27 cellular contexts compared by ENCODE assay signal in the genomic region with DNA sequence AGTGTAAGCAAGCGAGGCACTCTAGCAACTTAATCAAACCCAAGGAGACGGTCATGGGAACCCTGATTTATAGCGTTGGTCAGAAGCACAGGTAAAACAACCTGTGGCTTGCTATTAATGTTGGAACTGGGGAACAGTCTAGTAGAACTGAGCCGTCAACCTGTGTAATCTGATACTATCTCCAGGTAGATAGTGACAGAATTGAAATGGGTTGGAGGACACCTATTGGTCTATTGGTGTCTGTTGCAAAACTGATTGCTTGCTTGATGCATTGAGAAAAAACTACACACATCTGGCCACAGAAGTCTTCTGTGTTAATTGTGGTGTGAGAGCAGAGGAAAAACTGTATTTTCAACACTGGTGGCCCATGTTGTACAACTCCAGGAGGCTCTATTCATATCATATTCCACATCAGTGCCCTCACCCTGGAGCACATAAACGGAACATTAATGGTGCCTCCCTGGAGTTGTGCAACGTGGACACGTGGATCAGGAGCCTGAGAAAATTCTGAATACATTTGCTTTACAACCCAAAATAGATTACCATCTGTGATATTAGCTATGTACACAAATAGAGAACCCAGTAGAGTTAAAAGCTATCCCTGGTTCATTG.
DNase-seq lines count a peak whose midpoint lies in the region; ATAC-seq, FAIRE-seq and TF ChIP-seq lines count a peak whose summit lies in the region.
"Had no signal": no experiment of that assay in that cellular context is flagged by ENCODE, and none has a peak within 500 bp of the region (broad histone marks: within the 10 kb centered on the region; RNA-seq: fewer than 3 reads in every experiment).

No MANE protein-coding gene starts in this region.

- no peaks in the 10 kb centered on the region for H3K36me3 ChIP-seq in pancreas
- H3K36me3 ChIP-seq: BE2C, SJCRH30 had no signal

- peak in 2 of 3 experiments; percentile 4 to 12 for DNase-seq in NCI-H1417 (lab: John Stamatoyannopoulos, UW)
- no peak for DNase-seq in NCI-H1417 treated with DMSO at 0.1 percent for 48 hours (lab: John Stamatoyannopoulos, UW)
- DNase-seq in NCI-H2171 (lab: John Stamatoyannopoulos, UW): peak; percentile 8
- DNase-seq in WTC11 (ENCODE audit: low spot score): no peak
- no peak for DNase-seq in pancreas
- DNase-seq in G401 (ENCODE audit: low spot score): no peak
- no peak for DNase-seq in effector memory CD8-positive, alpha-beta T cell
- DNase-seq: BE2C; CD8-positive, alpha-beta memory T cell; DMS79 treated with DMSO at 0.1 percent for 48 hours; H9; MV-4-11; NCI-H1105; NCI-H187; NCI-H2081 treated with DMSO at 0.1 percent for 48 hours; NCI-H226; NCI-H510A; NCI-H774; PC-9; SJCRH30 had no signal

- no peak for TF ChIP-seq CTCF in WTC11 (IDR thresholded peaks at IDR 0.05)
- TF ChIP-seq CTCF in pancreas (IDR thresholded peaks at IDR 0.05): no peak

- POLR2A ChIA-PET in WTC11 (lab: Charles Lee): no interaction called here

- H3K9me3 ChIP-seq in pancreas: no peaks in the 10 kb centered on the region
- H3K9me3 ChIP-seq: BE2C, SJCRH30 had no signal

- H3K4me3 Mint-ChIP-seq in WTC11: no peak overlapping the region
- H3K4me3 Mint-ChIP-seq in effector memory CD8-positive, alpha-beta T cell: no peak overlapping the region
- H3K4me3 Mint-ChIP-seq: CD14-positive monocyte; CD8-positive, alpha-beta memory T cell; H9 had no signal

- no peaks in the 10 kb centered on the region for H3K36me3 Mint-ChIP-seq in WTC11
- no peaks in the 10 kb centered on the region for H3K36me3 Mint-ChIP-seq in effector memory CD8-positive, alpha-beta T cell (ENCODE audit: insufficient read depth)
- H3K36me3 Mint-ChIP-seq: CD14-positive monocyte had no signal

- no peak overlapping the region for H3K27ac ChIP-seq in pancreas
- H3K27ac ChIP-seq: 22Rv1, PC-9, SJCRH30 had no signal

- 54 to 67% methylated on average over 7 of the region's 7 CpGs for WGBS in pancreas, 2 donors

- no peaks in the 10 kb centered on the region for H3K4me1 ChIP-seq in pancreas
- H3K4me1 ChIP-seq: BE2C, SJCRH30 had no signal

- no peaks in the 10 kb centered on the region for H3K27me3 ChIP-seq in pancreas
- H3K27me3 ChIP-seq: BE2C had no signal

- H3K4me3 ChIP-seq in pancreas: no peak overlapping the region
- H3K4me3 ChIP-seq: K562, PC-9, SJCRH30 had no signal

- peaks cover under 1% of the 10 kb centered on the region for H3K9me3 Mint-ChIP-seq in WTC11
- no peaks in the 10 kb centered on the region for H3K9me3 Mint-ChIP-seq in effector memory CD8-positive, alpha-beta T cell
- H3K9me3 Mint-ChIP-seq: H9 had no signal

- CTCF ChIA-PET in WTC11 (lab: Charles Lee): interaction anchor here (1.0 kb wide), 1 partner anchor 171 kb away, joined by 5 read pairs; no protein-coding TSS in a partner anchor

- in situ Hi-C loops in G401 (cut with HindIII; ENCODE audit: low sequenced_read_pairs): no loop called here

- peak; percentile 88 for ATAC-seq in WTC11
- ATAC-seq in pancreas: peak in 3 of 4 donors; percentile 26 to 86 (median 78)
- no peak for ATAC-seq in effector memory CD8-positive, alpha-beta T cell (replicated peaks)
- ATAC-seq: K562, Right ventricle myocardium inferior, SK-N-SH treated with all-trans-retinoic acid at 6 μM for 48 hours had no signal

- FAIRE-seq in pancreas (lab: Jason Lieb, UNC): no peak
- FAIRE-seq: GM12892, HTR-8/SVneo, K562 had no signal

- no peaks in the 10 kb centered on the region for H3K27me3 Mint-ChIP-seq in WTC11 (ENCODE audit: low read depth)
- H3K27me3 Mint-ChIP-seq in effector memory CD8-positive, alpha-beta T cell: no peaks in the 10 kb centered on the region

- intact Hi-C loops in pancreas (cut with DNase I): no loop called here

- peaks cover 12% of the 10 kb centered on the region for H3K4me1 Mint-ChIP-seq in WTC11
- no peaks in the 10 kb centered on the region for H3K4me1 Mint-ChIP-seq in effector memory CD8-positive, alpha-beta T cell (ENCODE audit: low read depth in 2 of 2)
- H3K4me1 Mint-ChIP-seq: CD14-positive monocyte; CD8-positive, alpha-beta memory T cell; H9 had no signal

- H3K27ac Mint-ChIP-seq in WTC11: no peak overlapping the region
- no peak overlapping the region for H3K27ac Mint-ChIP-seq in effector memory CD8-positive, alpha-beta T cell
- H3K27ac Mint-ChIP-seq: CD14-positive monocyte; CD8-positive, alpha-beta memory T cell; H9 had no signal

TF ChIP-seq in WTC11, 78 proteins besides CTCF, POLR2A, EP300 and RAD21:
- TF ChIP-seq SP1 (CRISPR knock-in tag; conservative IDR thresholded peaks at IDR 0.05) (no peak), TP53 (CRISPR knock-in tag; IDR thresholded peaks at IDR 0.05) (no peak), TEAD4 (CRISPR knock-in tag; IDR thresholded peaks at IDR 0.05) (no peak), CREM (CRISPR knock-in tag; IDR thresholded peaks at IDR 0.05) (no peak)
- TF ChIP-seq, protein P1, sequence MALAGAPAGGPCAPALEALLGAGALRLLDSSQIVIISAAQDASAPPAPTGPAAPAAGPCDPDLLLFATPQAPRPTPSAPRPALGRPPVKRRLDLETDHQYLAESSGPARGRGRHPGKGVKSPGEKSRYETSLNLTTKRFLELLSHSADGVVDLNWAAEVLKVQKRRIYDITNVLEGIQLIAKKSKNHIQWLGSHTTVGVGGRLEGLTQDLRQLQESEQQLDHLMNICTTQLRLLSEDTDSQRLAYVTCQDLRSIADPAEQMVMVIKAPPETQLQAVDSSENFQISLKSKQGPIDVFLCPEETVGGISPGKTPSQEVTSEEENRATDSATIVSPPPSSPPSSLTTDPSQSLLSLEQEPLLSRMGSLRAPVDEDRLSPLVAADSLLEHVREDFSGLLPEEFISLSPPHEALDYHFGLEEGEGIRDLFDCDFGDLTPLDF (CRISPR knock-in tag; IDR thresholded peaks at IDR 0.05): no peak
- TF ChIP-seq, protein P2, sequence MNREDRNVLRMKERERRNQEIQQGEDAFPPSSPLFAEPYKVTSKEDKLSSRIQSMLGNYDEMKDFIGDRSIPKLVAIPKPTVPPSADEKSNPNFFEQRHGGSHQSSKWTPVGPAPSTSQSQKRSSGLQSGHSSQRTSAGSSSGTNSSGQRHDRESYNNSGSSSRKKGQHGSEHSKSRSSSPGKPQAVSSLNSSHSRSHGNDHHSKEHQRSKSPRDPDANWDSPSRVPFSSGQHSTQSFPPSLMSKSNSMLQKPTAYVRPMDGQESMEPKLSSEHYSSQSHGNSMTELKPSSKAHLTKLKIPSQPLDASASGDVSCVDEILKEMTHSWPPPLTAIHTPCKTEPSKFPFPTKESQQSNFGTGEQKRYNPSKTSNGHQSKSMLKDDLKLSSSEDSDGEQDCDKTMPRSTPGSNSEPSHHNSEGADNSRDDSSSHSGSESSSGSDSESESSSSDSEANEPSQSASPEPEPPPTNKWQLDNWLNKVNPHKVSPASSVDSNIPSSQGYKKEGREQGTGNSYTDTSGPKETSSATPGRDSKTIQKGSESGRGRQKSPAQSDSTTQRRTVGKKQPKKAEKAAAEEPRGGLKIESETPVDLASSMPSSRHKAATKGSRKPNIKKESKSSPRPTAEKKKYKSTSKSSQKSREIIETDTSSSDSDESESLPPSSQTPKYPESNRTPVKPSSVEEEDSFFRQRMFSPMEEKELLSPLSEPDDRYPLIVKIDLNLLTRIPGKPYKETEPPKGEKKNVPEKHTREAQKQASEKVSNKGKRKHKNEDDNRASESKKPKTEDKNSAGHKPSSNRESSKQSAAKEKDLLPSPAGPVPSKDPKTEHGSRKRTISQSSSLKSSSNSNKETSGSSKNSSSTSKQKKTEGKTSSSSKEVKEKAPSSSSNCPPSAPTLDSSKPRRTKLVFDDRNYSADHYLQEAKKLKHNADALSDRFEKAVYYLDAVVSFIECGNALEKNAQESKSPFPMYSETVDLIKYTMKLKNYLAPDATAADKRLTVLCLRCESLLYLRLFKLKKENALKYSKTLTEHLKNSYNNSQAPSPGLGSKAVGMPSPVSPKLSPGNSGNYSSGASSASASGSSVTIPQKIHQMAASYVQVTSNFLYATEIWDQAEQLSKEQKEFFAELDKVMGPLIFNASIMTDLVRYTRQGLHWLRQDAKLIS (CRISPR knock-in tag; IDR thresholded peaks at IDR 0.05; ENCODE audit: borderline replicate concordance): no peak
- TF ChIP-seq, protein P3, sequence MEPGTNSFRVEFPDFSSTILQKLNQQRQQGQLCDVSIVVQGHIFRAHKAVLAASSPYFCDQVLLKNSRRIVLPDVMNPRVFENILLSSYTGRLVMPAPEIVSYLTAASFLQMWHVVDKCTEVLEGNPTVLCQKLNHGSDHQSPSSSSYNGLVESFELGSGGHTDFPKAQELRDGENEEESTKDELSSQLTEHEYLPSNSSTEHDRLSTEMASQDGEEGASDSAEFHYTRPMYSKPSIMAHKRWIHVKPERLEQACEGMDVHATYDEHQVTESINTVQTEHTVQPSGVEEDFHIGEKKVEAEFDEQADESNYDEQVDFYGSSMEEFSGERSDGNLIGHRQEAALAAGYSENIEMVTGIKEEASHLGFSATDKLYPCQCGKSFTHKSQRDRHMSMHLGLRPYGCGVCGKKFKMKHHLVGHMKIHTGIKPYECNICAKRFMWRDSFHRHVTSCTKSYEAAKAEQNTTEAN (CRISPR knock-in tag; IDR thresholded peaks at IDR 0.05): no peak
- TF ChIP-seq, protein P4, sequence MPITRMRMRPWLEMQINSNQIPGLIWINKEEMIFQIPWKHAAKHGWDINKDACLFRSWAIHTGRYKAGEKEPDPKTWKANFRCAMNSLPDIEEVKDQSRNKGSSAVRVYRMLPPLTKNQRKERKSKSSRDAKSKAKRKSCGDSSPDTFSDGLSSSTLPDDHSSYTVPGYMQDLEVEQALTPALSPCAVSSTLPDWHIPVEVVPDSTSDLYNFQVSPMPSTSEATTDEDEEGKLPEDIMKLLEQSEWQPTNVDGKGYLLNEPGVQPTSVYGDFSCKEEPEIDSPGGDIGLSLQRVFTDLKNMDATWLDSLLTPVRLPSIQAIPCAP (CRISPR knock-in tag; IDR thresholded peaks at IDR 0.05): no peak

Comparison
In these comparisons a context has a peak if more than half of its experiments do, and no peak if none do; other contexts are left out.
1. DNase-seq: peak in NCI-H1417 (2 of 3) and NCI-H2171 (single experiment); none in NCI-H1417 treated with DMSO at 0.1 percent for 48 hours (single experiment), WTC11 (single experiment), pancreas (0 of 6), G401 (single experiment) and effector memory CD8-positive, alpha-beta T cell (0 of 3).